In the genomic region with DNA sequence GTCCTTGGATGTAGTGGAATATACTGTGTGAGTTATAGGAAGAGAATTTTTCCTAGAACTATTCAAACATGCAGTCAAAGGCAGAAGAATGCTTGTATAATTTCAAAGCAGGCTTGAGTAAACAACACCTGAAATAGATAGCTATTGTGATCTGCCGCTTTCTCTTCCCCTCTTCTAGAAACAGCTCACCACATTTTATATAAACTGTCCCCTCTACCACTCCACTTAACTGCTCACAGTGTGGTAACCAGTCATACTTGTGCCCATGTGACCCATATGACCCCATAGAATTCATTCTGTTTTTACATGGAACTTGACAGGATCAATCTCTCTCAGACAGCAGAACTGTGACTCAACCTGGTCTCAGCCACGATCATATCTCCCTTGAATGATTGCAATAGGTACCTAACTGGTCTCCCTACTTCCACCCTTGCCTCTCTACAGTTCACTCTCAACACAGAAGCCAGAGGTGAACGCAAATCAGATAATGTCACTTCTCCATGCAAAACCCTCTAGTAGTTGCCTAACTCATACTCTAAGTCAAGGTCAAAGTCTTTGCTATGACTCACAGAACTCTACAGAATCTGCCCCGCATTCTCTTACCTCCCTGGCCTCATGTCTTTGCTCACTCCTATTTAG, we compare ENCODE assay signal across 17 cellular contexts.
DNase-seq lines count a peak whose midpoint lies in the region; ATAC-seq and TF ChIP-seq lines count a peak whose summit lies in the region.
"Had no signal": no experiment of that assay in that cellular context is flagged by ENCODE, and none has a peak within 500 bp of the region (broad histone marks: within the 10 kb centered on the region; RNA-seq: fewer than 3 reads in every experiment).

No MANE protein-coding gene starts in this region.

- WGBS in liver = 44% methylated on average over 4 of the region's 4 CpGs
- WGBS in esophagus squamous epithelium, 2 donors = 48 to 68% methylated on average over 4 of the region's 4 CpGs

- no peak for TF ChIP-seq RAD21 in liver (IDR thresholded peaks at IDR 0.05)

- TF ChIP-seq CTCF in liver (IDR thresholded peaks at IDR 0.05; ENCODE audit: low read depth, low read length, missing input control) (no peak), dorsolateral prefrontal cortex (IDR thresholded peaks at IDR 0.05 in 54 of 56, conservative IDR thresholded peaks at IDR 0.05 in 2 of 56; ENCODE audit: low read depth in 1 of 56, partially characterized antibody in 56 of 56) (no peak), esophagus squamous epithelium (IDR thresholded peaks at IDR 0.05) (no peak)

- H3K27me3 Mint-ChIP-seq in T-helper 2 cell treated with Interferon-gamma antibody and Interleukin-4, amounts not matched to agents 5 μg/mL and 100 μg/mL, for 36 hours (ENCODE audit: low read depth) = no peaks in the 10 kb centered on the region

- H3K9me3 ChIP-seq in liver (ENCODE audit: control insufficient read depth in 4 of 4, low read length in 3 of 4) = no peaks in the 10 kb centered on the region
- no peaks in the 10 kb centered on the region for H3K9me3 ChIP-seq in esophagus squamous epithelium

- H3K4me3 ChIP-seq in liver (ENCODE audit: low read depth in 1 of 3, low read length in 3 of 3) = no peak overlapping the region
- no peak overlapping the region for H3K4me3 ChIP-seq in dorsolateral prefrontal cortex
- no peak overlapping the region for H3K4me3 ChIP-seq in esophagus squamous epithelium

- H3K4me3 Mint-ChIP-seq in T-helper 2 cell treated with Interferon-gamma antibody and Interleukin-4, amounts not matched to agents 5 μg/mL and 100 μg/mL, for 36 hours = no peak overlapping the region
- H3K4me3 Mint-ChIP-seq: WTC11 had no signal

- ATAC-seq in GM18519 (IDR thresholded peaks at IDR 0.05; ENCODE audit: low FRiP score, unreplicated experiment) = no peak
- ATAC-seq: HCT116, WTC11 had no signal

- no peak for TF ChIP-seq POLR2A in esophagus squamous epithelium (IDR thresholded peaks at IDR 0.05)

- H3K9ac ChIP-seq in liver (ENCODE audit: low read depth in 1 of 2, low read length in 2 of 2) = no peak overlapping the region

- peak; percentile 4 for DNase-seq in NCI-H2196 treated with DMSO at 0.1 percent for 48 hours (lab: John Stamatoyannopoulos, UW; ENCODE audit: unreplicated experiment)
- no peak for DNase-seq in NCI-H2196 (lab: John Stamatoyannopoulos, UW; ENCODE audit: unreplicated experiment)
- peak; percentile 12 for DNase-seq in HuH-7 (ENCODE audit: low spot score)
- DNase-seq in T-helper 2 cell treated with Interferon-gamma antibody and Interleukin-4, amounts not matched to agents 5 μg/mL and 100 μg/mL, for 36 hours (ENCODE audit: low spot score) = peak; percentile 16
- no peak for DNase-seq in dorsolateral prefrontal cortex
- DNase-seq in esophagus squamous epithelium (lab: John Stamatoyannopoulos, UW) = no peak
- DNase-seq: activated effector memory CD4-positive, alpha-beta T cell treated with Interleukin-2 at 50 U/mL for 16 hours; cortex of kidney; hippocampal formation; NCI-H1436 treated with DMSO at 0.1 percent for 48 hours; NCI-H748 treated with DMSO at 0.1 percent for 48 hours; occipital lobe; retina had no signal

- H3K36me3 ChIP-seq in liver (ENCODE audit: control insufficient read depth in 4 of 4, insufficient read depth in 3 of 4, low read depth in 1 of 4, low read length in 3 of 4) (no peaks in the 10 kb centered on the region), esophagus squamous epithelium (no peaks in the 10 kb centered on the region)

- H3K4me1 ChIP-seq in liver (ENCODE audit: control insufficient read depth in 4 of 4, insufficient read depth in 4 of 4, low read length in 3 of 4) (no peaks in the 10 kb centered on the region), esophagus squamous epithelium (peaks cover 0 to 6% (median 0%) of the 10 kb centered on the region in 3 donors)

- H3K27me3 ChIP-seq in liver (ENCODE audit: control insufficient read depth in 4 of 4, insufficient read depth in 4 of 4, low read length in 3 of 4) (no peaks in the 10 kb centered on the region), dorsolateral prefrontal cortex (peaks cover 0 to 61% (median 11%) of the 10 kb centered on the region in 45 donors), esophagus squamous epithelium (no peaks in the 10 kb centered on the region)

- H3K27ac ChIP-seq in liver (ENCODE audit: low read depth in 1 of 2, low read length in 2 of 2) (no peak overlapping the region), dorsolateral prefrontal cortex (no peak overlapping the region), esophagus squamous epithelium (no peak overlapping the region)

- H3K9me3 Mint-ChIP-seq in T-helper 2 cell treated with Interferon-gamma antibody and Interleukin-4, amounts not matched to agents 5 μg/mL and 100 μg/mL, for 36 hours = no peaks in the 10 kb centered on the region
- H3K9me3 Mint-ChIP-seq: WTC11 had no signal

- no peaks in the 10 kb centered on the region for H3K36me3 Mint-ChIP-seq in T-helper 2 cell treated with Interferon-gamma antibody and Interleukin-4, amounts not matched to agents 5 μg/mL and 100 μg/mL, for 36 hours (ENCODE audit: low read depth)
- H3K36me3 Mint-ChIP-seq: WTC11 had no signal

- H3K27ac Mint-ChIP-seq in T-helper 2 cell treated with Interferon-gamma antibody and Interleukin-4, amounts not matched to agents 5 μg/mL and 100 μg/mL, for 36 hours = peak overlapping the region; percentile 48
- H3K27ac Mint-ChIP-seq: WTC11 had no signal

- peaks cover 14% of the 10 kb centered on the region for H3K4me1 Mint-ChIP-seq in T-helper 2 cell treated with Interferon-gamma antibody and Interleukin-4, amounts not matched to agents 5 μg/mL and 100 μg/mL, for 36 hours (ENCODE audit: low read depth)
- H3K4me1 Mint-ChIP-seq: WTC11 had no signal

- intact Hi-C loops in dorsolateral prefrontal cortex (cut with DNase I) = no loop called here
- intact Hi-C loops in esophagus squamous epithelium (cut with DNase I) = no loop called here

TF ChIP-seq in liver, 16 proteins besides CTCF, POLR2A, EP300 and RAD21:
- TF ChIP-seq EGR1 (IDR thresholded peaks at IDR 0.05; ENCODE audit: low read depth in 2 of 2) (no peak), FOXA2 (IDR thresholded peaks at IDR 0.05) (no peak), SP1 (IDR thresholded peaks at IDR 0.05) (peak; percentile 34), HNF4G (IDR thresholded peaks at IDR 0.05) (no peak), JUND (IDR thresholded peaks at IDR 0.05) (peak; percentile 61 to 76), YY1 (IDR thresholded peaks at IDR 0.05) (no peak), RXRA (IDR thresholded peaks at IDR 0.05) (peak in 1 of 2 donors; percentile 46), GABPA (IDR thresholded peaks at IDR 0.05 in 1 of 2, conservative IDR thresholded peaks at IDR 0.05 in 1 of 2) (no peak), NR2F2 (IDR thresholded peaks at IDR 0.05) (no peak), FOXA1 (IDR thresholded peaks at IDR 0.05) (no peak), TAF1 (conservative IDR thresholded peaks at IDR 0.05) (no peak), HNF4A (conservative IDR thresholded peaks at IDR 0.05) (peak; percentile 68 to 76)
- TF ChIP-seq, protein P1, sequence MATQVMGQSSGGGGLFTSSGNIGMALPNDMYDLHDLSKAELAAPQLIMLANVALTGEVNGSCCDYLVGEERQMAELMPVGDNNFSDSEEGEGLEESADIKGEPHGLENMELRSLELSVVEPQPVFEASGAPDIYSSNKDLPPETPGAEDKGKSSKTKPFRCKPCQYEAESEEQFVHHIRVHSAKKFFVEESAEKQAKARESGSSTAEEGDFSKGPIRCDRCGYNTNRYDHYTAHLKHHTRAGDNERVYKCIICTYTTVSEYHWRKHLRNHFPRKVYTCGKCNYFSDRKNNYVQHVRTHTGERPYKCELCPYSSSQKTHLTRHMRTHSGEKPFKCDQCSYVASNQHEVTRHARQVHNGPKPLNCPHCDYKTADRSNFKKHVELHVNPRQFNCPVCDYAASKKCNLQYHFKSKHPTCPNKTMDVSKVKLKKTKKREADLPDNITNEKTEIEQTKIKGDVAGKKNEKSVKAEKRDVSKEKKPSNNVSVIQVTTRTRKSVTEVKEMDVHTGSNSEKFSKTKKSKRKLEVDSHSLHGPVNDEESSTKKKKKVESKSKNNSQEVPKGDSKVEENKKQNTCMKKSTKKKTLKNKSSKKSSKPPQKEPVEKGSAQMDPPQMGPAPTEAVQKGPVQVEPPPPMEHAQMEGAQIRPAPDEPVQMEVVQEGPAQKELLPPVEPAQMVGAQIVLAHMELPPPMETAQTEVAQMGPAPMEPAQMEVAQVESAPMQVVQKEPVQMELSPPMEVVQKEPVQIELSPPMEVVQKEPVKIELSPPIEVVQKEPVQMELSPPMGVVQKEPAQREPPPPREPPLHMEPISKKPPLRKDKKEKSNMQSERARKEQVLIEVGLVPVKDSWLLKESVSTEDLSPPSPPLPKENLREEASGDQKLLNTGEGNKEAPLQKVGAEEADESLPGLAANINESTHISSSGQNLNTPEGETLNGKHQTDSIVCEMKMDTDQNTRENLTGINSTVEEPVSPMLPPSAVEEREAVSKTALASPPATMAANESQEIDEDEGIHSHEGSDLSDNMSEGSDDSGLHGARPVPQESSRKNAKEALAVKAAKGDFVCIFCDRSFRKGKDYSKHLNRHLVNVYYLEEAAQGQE (IDR thresholded peaks at IDR 0.05) = no peak
- TF ChIP-seq, protein P2, sequence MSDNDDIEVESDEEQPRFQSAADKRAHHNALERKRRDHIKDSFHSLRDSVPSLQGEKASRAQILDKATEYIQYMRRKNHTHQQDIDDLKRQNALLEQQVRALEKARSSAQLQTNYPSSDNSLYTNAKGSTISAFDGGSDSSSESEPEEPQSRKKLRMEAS (IDR thresholded peaks at IDR 0.05) = peak; percentile 23
- TF ChIP-seq, protein P3, sequence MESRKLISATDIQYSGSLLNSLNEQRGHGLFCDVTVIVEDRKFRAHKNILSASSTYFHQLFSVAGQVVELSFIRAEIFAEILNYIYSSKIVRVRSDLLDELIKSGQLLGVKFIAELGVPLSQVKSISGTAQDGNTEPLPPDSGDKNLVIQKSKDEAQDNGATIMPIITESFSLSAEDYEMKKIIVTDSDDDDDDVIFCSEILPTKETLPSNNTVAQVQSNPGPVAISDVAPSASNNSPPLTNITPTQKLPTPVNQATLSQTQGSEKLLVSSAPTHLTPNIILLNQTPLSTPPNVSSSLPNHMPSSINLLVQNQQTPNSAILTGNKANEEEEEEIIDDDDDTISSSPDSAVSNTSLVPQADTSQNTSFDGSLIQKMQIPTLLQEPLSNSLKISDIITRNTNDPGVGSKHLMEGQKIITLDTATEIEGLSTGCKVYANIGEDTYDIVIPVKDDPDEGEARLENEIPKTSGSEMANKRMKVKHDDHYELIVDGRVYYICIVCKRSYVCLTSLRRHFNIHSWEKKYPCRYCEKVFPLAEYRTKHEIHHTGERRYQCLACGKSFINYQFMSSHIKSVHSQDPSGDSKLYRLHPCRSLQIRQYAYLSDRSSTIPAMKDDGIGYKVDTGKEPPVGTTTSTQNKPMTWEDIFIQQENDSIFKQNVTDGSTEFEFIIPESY (IDR thresholded peaks at IDR 0.05) = no peak
- TF ChIP-seq, protein P4, sequence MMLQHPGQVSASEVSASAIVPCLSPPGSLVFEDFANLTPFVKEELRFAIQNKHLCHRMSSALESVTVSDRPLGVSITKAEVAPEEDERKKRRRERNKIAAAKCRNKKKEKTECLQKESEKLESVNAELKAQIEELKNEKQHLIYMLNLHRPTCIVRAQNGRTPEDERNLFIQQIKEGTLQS (IDR thresholded peaks at IDR 0.05) = no peak

Comparison
In these comparisons a context has a peak if more than half of its experiments do, and no peak if none do; other contexts are left out.
1. DNase-seq: peak in NCI-H2196 treated with DMSO at 0.1 percent for 48 hours (single experiment), HuH-7 (single experiment) and T-helper 2 cell treated with Interferon-gamma antibody and Interleukin-4, amounts not matched to agents 5 μg/mL and 100 μg/mL, for 36 hours (single experiment); none in NCI-H2196 (single experiment), dorsolateral prefrontal cortex (0 of 10) and esophagus squamous epithelium (single experiment).